In genomic region chr19:8396563-8397203, GRCh38 we compare ENCODE assay signal across 1 cellular context.
A peak's percentile ranks its signal among the peaks of the same experiment; 100 is the strongest.
TF ChIP-seq lines count a peak whose summit lies in the region.

No MANE protein-coding gene starts in this region.

TF ChIP-seq in SK-N-SH treated with all-trans-retinoic acid at 6 μM for 48 hours, 23 proteins besides CTCF, POLR2A, EP300 and RAD21:
- no peak for TF ChIP-seq CSDC2 (CRISPR knock-in tag; IDR thresholded peaks at IDR 0.05)
- peak; percentile 58; the same call in 1 of the 2 replicates for TF ChIP-seq ZFP3 (CRISPR knock-in tag; IDR thresholded peaks at IDR 0.05)
TF ChIP-seq in SK-N-SH treated with all-trans-retinoic acid at 6 μM for 48 hours: peak in this region for 1.
